In genomic region chr2:121372756-121373353, GRCh38 we compare ENCODE assay signal across 16 cellular contexts.
DNase-seq lines count a peak whose midpoint lies in the region; ATAC-seq lines count a peak whose summit lies in the region.
"Had no signal": no experiment of that assay in that cellular context is flagged by ENCODE, and none has a peak within 500 bp of the region (broad histone marks: within the 10 kb centered on the region; RNA-seq: fewer than 3 reads in every experiment).

No MANE protein-coding gene starts in this region.

- H3K27ac Mint-ChIP-seq in effector memory CD8-positive, alpha-beta T cell: peak overlapping the region; percentile 22 to 69

- peak; percentile 55 for ATAC-seq in GM19372 (IDR thresholded peaks at IDR 0.05; ENCODE audit: low read depth, unreplicated experiment)
- peak; percentile 62 for ATAC-seq in HG03378 (IDR thresholded peaks at IDR 0.05; ENCODE audit: unreplicated experiment)
- no peak for ATAC-seq in effector memory CD8-positive, alpha-beta T cell (replicated peaks)
- no peak for ATAC-seq in GM19328 (IDR thresholded peaks at IDR 0.05; ENCODE audit: unreplicated experiment)
- ATAC-seq: gastrocnemius medialis had no signal

- peaks cover 40% of the 10 kb centered on the region for H3K36me3 Mint-ChIP-seq in effector memory CD8-positive, alpha-beta T cell (ENCODE audit: insufficient read depth)

- no peaks in the 10 kb centered on the region for H3K9me3 Mint-ChIP-seq in effector memory CD8-positive, alpha-beta T cell

- DNase-seq in NCI-H526 (lab: John Stamatoyannopoulos, UW) (peak; percentile 14 to 16), NCI-H526 treated with DMSO at 0.1 percent for 48 hours (lab: John Stamatoyannopoulos, UW) (no peak), NCI-H446 (lab: John Stamatoyannopoulos, UW) (no peak)
- no peak for DNase-seq in effector memory CD8-positive, alpha-beta T cell
- DNase-seq in stimulated activated CD4-positive, alpha-beta T cell treated with anti-CD3 and anti-CD28 coated beads, Interleukin-15, amount 100 ng/mL, for 24 hours: no peak
- DNase-seq: 8988T, gastrocnemius medialis, H7, KBM-7, NCI-H1417 treated with DMSO at 0.1 percent for 48 hours, NCI-H2171 treated with DMSO at 0.1 percent for 48 hours, ovary, upper lobe of left lung had no signal

- no peaks in the 10 kb centered on the region for H3K27me3 Mint-ChIP-seq in effector memory CD8-positive, alpha-beta T cell

- no peak overlapping the region for H3K4me3 Mint-ChIP-seq in effector memory CD8-positive, alpha-beta T cell

- peaks cover 0 to 2% of the 10 kb centered on the region in 2 donors for H3K4me1 Mint-ChIP-seq in effector memory CD8-positive, alpha-beta T cell (ENCODE audit: low read depth in 2 of 2)

Comparison
In these comparisons a context has a peak if more than half of its experiments do, and no peak if none do; other contexts are left out.
1. DNase-seq: peak in NCI-H526 (2 of 2); none in NCI-H526 treated with DMSO at 0.1 percent for 48 hours (single experiment), effector memory CD8-positive, alpha-beta T cell (0 of 3), stimulated activated CD4-positive, alpha-beta T cell treated with anti-CD3 and anti-CD28 coated beads, Interleukin-15, amount 100 ng/mL, for 24 hours (single experiment) and NCI-H446 (0 of 2).
2. ATAC-seq: peak in GM19372 (single experiment) and HG03378 (single experiment); none in effector memory CD8-positive, alpha-beta T cell (single experiment) and GM19328 (single experiment).